In the genomic region with DNA sequence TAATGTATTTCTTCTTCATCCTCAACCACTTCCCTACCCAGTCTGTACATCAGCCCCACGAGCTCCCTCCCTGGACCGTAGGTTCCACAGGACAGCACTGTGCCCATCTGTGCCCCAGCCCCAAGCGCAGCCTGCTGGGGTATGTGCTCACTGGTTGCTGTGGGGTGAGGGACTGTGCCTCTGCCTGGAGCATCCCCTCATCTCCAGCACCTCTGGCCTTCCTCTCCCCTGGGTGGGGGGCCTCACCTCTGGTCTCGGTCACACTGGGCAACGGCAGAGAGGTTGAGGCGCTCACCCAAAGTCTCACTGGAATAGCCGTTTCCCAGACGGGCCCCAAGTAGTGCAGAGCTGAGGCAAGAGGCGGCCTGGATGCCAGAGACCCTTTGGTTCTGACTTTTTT, we compare ENCODE assay signal across 12 cellular contexts. TPM values are rescaled to one million over a fixed set of nuclear protein-coding genes. Genes with fewer than 3 reads are reported as not detected.
DNase-seq lines count a peak whose midpoint lies in the region; ATAC-seq, FAIRE-seq and TF ChIP-seq lines count a peak whose summit lies in the region.
"Had no signal": no experiment of that assay in that cellular context is flagged by ENCODE, and none has a peak within 500 bp of the region (broad histone marks: within the 10 kb centered on the region; RNA-seq: fewer than 3 reads in every experiment).

No MANE protein-coding gene starts in this region.

- H3K27ac Mint-ChIP-seq in Calu3 (ENCODE audit: unreplicated experiment), result no peak overlapping the region
- H3K27ac Mint-ChIP-seq in activated CD8-positive, alpha-beta T cell treated with anti-CD3 and anti-CD28 coated beads for 36 hours, result peak overlapping the region; percentile 57

- H3K27me3 Mint-ChIP-seq in Calu3 (ENCODE audit: unreplicated experiment), result no peaks in the 10 kb centered on the region
- no peaks in the 10 kb centered on the region for H3K27me3 Mint-ChIP-seq in activated CD8-positive, alpha-beta T cell treated with anti-CD3 and anti-CD28 coated beads for 36 hours

- H3K4me1 Mint-ChIP-seq in Calu3 (ENCODE audit: low read depth, unreplicated experiment), result peaks cover 29% of the 10 kb centered on the region
- peaks cover 36% of the 10 kb centered on the region for H3K4me1 Mint-ChIP-seq in activated CD8-positive, alpha-beta T cell treated with anti-CD3 and anti-CD28 coated beads for 36 hours (ENCODE audit: low read depth)

- peak overlapping the region; percentile 71 for H3K4me3 Mint-ChIP-seq in Calu3 (ENCODE audit: low read depth, unreplicated experiment)
- peak overlapping the region; percentile 85 for H3K4me3 Mint-ChIP-seq in activated CD8-positive, alpha-beta T cell treated with anti-CD3 and anti-CD28 coated beads for 36 hours

- peaks cover 7% of the 10 kb centered on the region for H3K9me3 Mint-ChIP-seq in Calu3 (ENCODE audit: low read depth, unreplicated experiment)
- peaks cover 4% of the 10 kb centered on the region for H3K9me3 Mint-ChIP-seq in activated CD8-positive, alpha-beta T cell treated with anti-CD3 and anti-CD28 coated beads for 36 hours

- H3K23ac ChIP-seq in mesenchymal stem cell (ENCODE audit: low read length in 2 of 2), result no peak overlapping the region

- CTCF ChIA-PET in A549 (lab: Yijun Ruan, JAX) (interaction anchor here (1.1 to 1.6 kb wide), 3 partner anchors 8 to 396 kb away, joined by 3 to 5 read pairs (median 4); no protein-coding TSS in a partner anchor), Calu3 (lab: Charles Lee) (interaction anchor here (0.6 to 0.8 kb wide), 3 partner anchors 13 to 243 kb away, joined by 3 to 7 read pairs (median 4); no protein-coding TSS in a partner anchor)
- CTCF ChIA-PET in activated CD8-positive, alpha-beta T cell treated with anti-CD3 and anti-CD28 coated beads for 36 hours (lab: Charles Lee), result interaction anchor here (1.0 kb wide), 1 partner anchor 395 kb away, joined by 3 read pairs; no protein-coding TSS in a partner anchor

- H3K4me2 ChIP-seq in A549, result peak overlapping the region; percentile 84
- no peak overlapping the region for H3K4me2 ChIP-seq in mesenchymal stem cell (ENCODE audit: low read length, poor library complexity, severe bottlenecking)

- FAIRE-seq in A549 (lab: Jason Lieb, UNC), result no peak
- no peak for FAIRE-seq in kidney (lab: Jason Lieb, UNC)

- H2BK15ac ChIP-seq in mesenchymal stem cell (ENCODE audit: low read depth, poor library complexity, severe bottlenecking), result no peak overlapping the region

- BruUV-seq in Calu3 (replicated peaks; lab: Mats Ljungman, UMichigan), result no TSS peak

- H3K79me1 ChIP-seq in mesenchymal stem cell (replicated peaks; ENCODE audit: low read length, poor library complexity, severe bottlenecking), result peaks cover 23% of the 10 kb centered on the region

- no peak for TF ChIP-seq POLR2A in A549 (IDR thresholded peaks at IDR 0.05; ENCODE audit: low read length)

- H3K14ac ChIP-seq in mesenchymal stem cell (ENCODE audit: low read length in 2 of 2), result no peak overlapping the region

- H3K36me3 Mint-ChIP-seq in Calu3 (ENCODE audit: insufficient read depth, unreplicated experiment), result peaks cover 61% of the 10 kb centered on the region
- H3K36me3 Mint-ChIP-seq in activated CD8-positive, alpha-beta T cell treated with anti-CD3 and anti-CD28 coated beads for 36 hours (ENCODE audit: low read depth), result peaks cover 40% of the 10 kb centered on the region

- H3K4me1 ChIP-seq in A549 (peaks cover 13% of the 10 kb centered on the region; the same call in 2 of the 3 replicates), mesenchymal stem cell (ENCODE audit: control insufficient read depth, insufficient read depth, low read depth, low read length) (peaks cover 33% of the 10 kb centered on the region), kidney (ENCODE audit: control insufficient read depth in 1 of 2, insufficient read depth in 1 of 2, low read depth in 1 of 2, low read length in 2 of 2) (peaks cover 18 to 22% of the 10 kb centered on the region in 2 donors)

- H3K9ac ChIP-seq in mesenchymal stem cell (ENCODE audit: low read length) (peak overlapping the region; percentile 54), kidney (ENCODE audit: low read length in 2 of 2) (no peak overlapping the region)

- no peak overlapping the region for H3K4me3 ChIP-seq in A549
- peak overlapping the region in 1 of 2 experiments; percentile 73 for H3K4me3 ChIP-seq in mesenchymal stem cell (ENCODE audit: insufficient read depth in 1 of 2, low read depth in 1 of 2, low read length in 2 of 2)
- no peak overlapping the region for H3K4me3 ChIP-seq in kidney (ENCODE audit: low read length in 2 of 2)

- H2BK12ac ChIP-seq in mesenchymal stem cell (ENCODE audit: low read length in 2 of 2), result no peak overlapping the region

- H3K27ac ChIP-seq in A549, result peak overlapping the region in 1 of 2 experiments; percentile 98; a peak in 3 of 6 replicates
- no peak overlapping the region for H3K27ac ChIP-seq in mesenchymal stem cell (ENCODE audit: low read length, poor library complexity, severe bottlenecking)
- H3K27ac ChIP-seq in kidney (ENCODE audit: low read depth in 2 of 2, low read length in 2 of 2), result no peak overlapping the region
- H3K27ac ChIP-seq: thoracic aorta had no signal

- peaks cover 25% of the 10 kb centered on the region for H3K9me3 ChIP-seq in A549
- H3K9me3 ChIP-seq in mesenchymal stem cell (ENCODE audit: control insufficient read depth, low read length), result no peaks in the 10 kb centered on the region
- H3K9me3 ChIP-seq in kidney (ENCODE audit: control insufficient read depth in 1 of 2, low read length in 2 of 2), result no peaks in the 10 kb centered on the region
- H3K9me3 ChIP-seq: thoracic aorta had no signal

- H3K4ac ChIP-seq in mesenchymal stem cell (ENCODE audit: low read depth in 1 of 2, low read length in 2 of 2), result no peak overlapping the region

- no peaks in the 10 kb centered on the region for H3K27me3 ChIP-seq in mesenchymal stem cell (ENCODE audit: control insufficient read depth in 1 of 2, insufficient read depth in 1 of 2, low read length in 2 of 2)

- POLR2A ChIA-PET in A549 (lab: Yijun Ruan, JAX), result no interaction called here
- POLR2A ChIA-PET in activated CD8-positive, alpha-beta T cell treated with anti-CD3 and anti-CD28 coated beads for 36 hours (lab: Charles Lee), result interaction anchor here (0.9 to 1.0 kb wide), 2 partner anchors 22 to 144 kb away, joined by 3 read pairs; no protein-coding TSS in a partner anchor

- intact Hi-C loops in Calu3 (cut with micrococcal nuclease; ENCODE audit: unreplicated experiment) (no loop called here), kidney (cut with DNase I) (no loop called here)
- intact Hi-C loops in activated CD8-positive, alpha-beta T cell treated with anti-CD3 and anti-CD28 coated beads for 36 hours (cut with micrococcal nuclease), result loop anchor here (5.0 kb wide), 1 partner anchor 111 kb away; no protein-coding TSS in a partner anchor

- H4K8ac ChIP-seq in mesenchymal stem cell (ENCODE audit: low read length), result no peak overlapping the region

- no peak overlapping the region for H3K18ac ChIP-seq in mesenchymal stem cell (ENCODE audit: low read depth in 1 of 2, low read length in 2 of 2)

- H4K91ac ChIP-seq in mesenchymal stem cell (ENCODE audit: low read length), result peak overlapping the region; percentile 66

- 93% methylated on average over 9 of the region's 9 CpGs for WGBS in A549 (ENCODE audit: missing lambda C conversion rate)
- 96% methylated on average over 8 of the region's 9 CpGs for WGBS in mesenchymal stem cell

- TF ChIP-seq CTCF in A549 (IDR thresholded peaks at IDR 0.05) (no peak), Calu3 (IDR thresholded peaks at IDR 0.05; ENCODE audit: unreplicated experiment) (no peak), kidney (IDR thresholded peaks at IDR 0.05; ENCODE audit: borderline replicate concordance, extremely low read depth, insufficient read depth) (no peak)
- TF ChIP-seq CTCF in activated CD8-positive, alpha-beta T cell treated with anti-CD3 and anti-CD28 coated beads for 36 hours (IDR thresholded peaks at IDR 0.05), result no peak

- no peak for DNase-seq in A549 (ENCODE audit: low read depth in 1 of 2, low spot score in 1 of 2)
- no peak for DNase-seq in Calu3
- DNase-seq in activated CD8-positive, alpha-beta T cell treated with anti-CD3 and anti-CD28 coated beads for 36 hours, result no peak
- no peak for DNase-seq in mesenchymal stem cell
- DNase-seq in kidney, result no peak
- DNase-seq: activated CD4-positive, alpha-beta T cell treated with anti-CD3 and anti-CD28 coated beads, Interleukin-2, amount 50 U/mL, for 4 hours; NCI-H2029 treated with DMSO at 0.1 percent for 48 hours; stimulated activated CD4-positive, alpha-beta T cell treated with anti-CD3 and anti-CD28 coated beads, Interleukin-2, amount 100 ng/mL, for 48 hours had no signal

- H2BK5ac ChIP-seq in mesenchymal stem cell (ENCODE audit: low read depth, low read length, poor library complexity, severe bottlenecking), result no peak overlapping the region

- no peak overlapping the region for H2AFZ ChIP-seq in mesenchymal stem cell (ENCODE audit: low read depth, low read length)

- H3K36me3 ChIP-seq in mesenchymal stem cell (ENCODE audit: control insufficient read depth in 1 of 2, insufficient read depth in 2 of 2, low read depth in 1 of 2, low read length in 2 of 2) (peaks cover 28 to 38% of the 10 kb centered on the region in 2 experiments), kidney (ENCODE audit: control insufficient read depth in 1 of 2, insufficient read depth in 2 of 2, low read length in 2 of 2) (peaks cover 7 to 8% of the 10 kb centered on the region in 2 donors)

- no peak overlapping the region for H2BK120ac ChIP-seq in mesenchymal stem cell (ENCODE audit: low read depth, low read length)

- TF ChIP-seq RAD21 in A549 (conservative IDR thresholded peaks at IDR 0.05 in 1 of 2, IDR thresholded peaks at IDR 0.05 in 1 of 2), result no peak

- H2AK5ac ChIP-seq in mesenchymal stem cell (ENCODE audit: low read length, severe bottlenecking), result no peak overlapping the region

- no peak for TF ChIP-seq EP300 in A549 (IDR thresholded peaks at IDR 0.05)

- ATAC-seq in A549 (no peak), GM21381 (IDR thresholded peaks at IDR 0.05; ENCODE audit: unreplicated experiment) (no peak), HG03095 (IDR thresholded peaks at IDR 0.05; ENCODE audit: unreplicated experiment) (no peak), GM21529 (IDR thresholded peaks at IDR 0.05; ENCODE audit: unreplicated experiment) (no peak)
- ATAC-seq in activated CD8-positive, alpha-beta T cell treated with anti-CD3 and anti-CD28 coated beads for 36 hours, result no peak

RNA-seq across cellular contexts. Expression of a gene that starts 1.5 kb away (rescaled TPM):
- polyA plus RNA-seq in A549 (2011; rRNA removed) (8.5 and 10.1 TPM in 2 replicates), A549 (2017; fragmentation: RNase III; extraction: RNeasy Plus Mini Kit Qiagen cat#74134 plus additional on column Dnase treatment) (32.0 to 35.7 TPM (median 33.7 TPM) in 3 replicates), kidney (ENCODE audit: insufficient read depth, low read depth, low replicate concordance) (21.4 TPM)
- polyA plus RNA-seq in A549 (2012; cell fraction: cytosol; rRNA removed), result 16.8 and 20.8 TPM in 2 replicates
- 24.3 and 24.6 TPM in 2 replicates for polyA plus RNA-seq in A549 (2012; cell fraction: nucleus; rRNA removed)
- polyA minus RNA-seq in A549 (2011; rRNA and poly(A)+ RNA removed), result 17.2 and 19.1 TPM in 2 replicates
- total RNA-seq in Calu3 (2022) (24.8 and 28.3 TPM in 2 replicates), kidney (15.9 TPM)
- total RNA-seq in activated CD8-positive, alpha-beta T cell treated with anti-CD3 and anti-CD28 coated beads for 36 hours, result 10 to 100 TPM; 48.7 to 49.9 TPM
- 5.7 TPM for polyA plus RNA-seq in mesenchymal stem cell (2013, experiment 1 of 2)
- polyA plus RNA-seq in mesenchymal stem cell (2013, experiment 2 of 2), result 5.0 TPM

RNA-seq across cellular contexts. Expression of a gene that starts 2.1 kb away (rescaled TPM):
- 27.8 and 28.0 TPM in 2 replicates for polyA plus RNA-seq in A549 (2011; rRNA removed)
- polyA plus RNA-seq in A549 (2012; cell fraction: cytosol; rRNA removed), result 89.0 and 108 TPM in 2 replicates
- polyA plus RNA-seq in A549 (2012; cell fraction: nucleus; rRNA removed), result 139 and 202 TPM in 2 replicates
- polyA plus RNA-seq in A549 (2017; fragmentation: RNase III; extraction: RNeasy Plus Mini Kit Qiagen cat#74134 plus additional on column Dnase treatment), result 34.4 to 35.4 TPM (median 34.7 TPM) in 3 replicates
- 40.3 and 72.1 TPM in 2 replicates for polyA minus RNA-seq in A549 (2011; rRNA and poly(A)+ RNA removed)
- total RNA-seq in Calu3 (2022), result 54.0 and 57.2 TPM in 2 replicates
- total RNA-seq in activated CD8-positive, alpha-beta T cell treated with anti-CD3 and anti-CD28 coated beads for 36 hours, result 10 to 100 TPM; 36.4 to 36.8 TPM
- polyA plus RNA-seq in mesenchymal stem cell (2013, experiment 1 of 2), result 20.2 TPM
- polyA plus RNA-seq in mesenchymal stem cell (2013, experiment 2 of 2), result 15.3 TPM
- 29.7 TPM for total RNA-seq in kidney
- 11.6 TPM for polyA plus RNA-seq in kidney (ENCODE audit: insufficient read depth, low read depth, low replicate concordance)
